In genomic region chr6:119161450-119161849, GRCh38 we compare ENCODE assay signal across 20 cellular contexts.
A peak's percentile ranks its signal among the peaks of the same experiment; 100 is the strongest.
DNase-seq lines count a peak whose midpoint lies in the region; ATAC-seq and TF ChIP-seq lines count a peak whose summit lies in the region.
"Had no signal": no experiment of that assay in that cellular context is flagged by ENCODE, and none has a peak within 500 bp of the region (broad histone marks: within the 10 kb centered on the region; RNA-seq: fewer than 3 reads in every experiment).

No MANE protein-coding gene starts in this region.

- H3K27ac Mint-ChIP-seq in activated naive CD8-positive, alpha-beta T cell treated with anti-CD3 and anti-CD28 coated beads for 36 hours: no peak overlapping the region
- H3K27ac Mint-ChIP-seq: CD4-positive, CD25-positive, alpha-beta regulatory T cell had no signal

- intact Hi-C loops in spleen (cut with DNase I; ENCODE audit: low total_unique reads): no loop called here

- no peaks in the 10 kb centered on the region for H3K9me3 ChIP-seq in spleen

- no peaks in the 10 kb centered on the region for H3K4me1 Mint-ChIP-seq in activated naive CD8-positive, alpha-beta T cell treated with anti-CD3 and anti-CD28 coated beads for 36 hours
- H3K4me1 Mint-ChIP-seq: CD4-positive, CD25-positive, alpha-beta regulatory T cell had no signal

- H3K36me3 Mint-ChIP-seq in activated naive CD8-positive, alpha-beta T cell treated with anti-CD3 and anti-CD28 coated beads for 36 hours: no peaks in the 10 kb centered on the region
- H3K36me3 Mint-ChIP-seq: CD4-positive, CD25-positive, alpha-beta regulatory T cell had no signal

- no peak for ATAC-seq in GM21825 (IDR thresholded peaks at IDR 0.05; ENCODE audit: unreplicated experiment)

- H3K36me3 ChIP-seq in spleen: no peaks in the 10 kb centered on the region

- TF ChIP-seq CTCF in fibroblast of villous mesenchyme (IDR thresholded peaks at IDR 0.05; ENCODE audit: insufficient read depth, low read depth, low read length) (no peak), spleen (IDR thresholded peaks at IDR 0.05 in 8 of 11, conservative IDR thresholded peaks at IDR 0.05 in 3 of 11) (no peak)

- no peak for TF ChIP-seq POLR2A in spleen (IDR thresholded peaks at IDR 0.05)

- no peaks in the 10 kb centered on the region for H3K9me3 Mint-ChIP-seq in activated naive CD8-positive, alpha-beta T cell treated with anti-CD3 and anti-CD28 coated beads for 36 hours

- no peak overlapping the region for H3K4me3 Mint-ChIP-seq in activated naive CD8-positive, alpha-beta T cell treated with anti-CD3 and anti-CD28 coated beads for 36 hours
- H3K4me3 Mint-ChIP-seq: CD4-positive, CD25-positive, alpha-beta regulatory T cell had no signal

- H3K27me3 ChIP-seq in spleen (replicated peaks in 1 of 7): no peaks in the 10 kb centered on the region

- H3K4me3 ChIP-seq in fibroblast of villous mesenchyme (ENCODE audit: low read depth, low read length) (no peak overlapping the region), spleen (no peak overlapping the region)
- H3K4me3 ChIP-seq: SK-N-MC had no signal

- DNase-seq in DMS 273 treated with DMSO at 0.1 percent for 48 hours (lab: John Stamatoyannopoulos, UW): peak; percentile 44
- peak; percentile 81 for DNase-seq in NCI-H524 treated with DMSO at 0.1 percent for 48 hours (lab: John Stamatoyannopoulos, UW)
- peak; percentile 59 for DNase-seq in fibroblast of villous mesenchyme (ENCODE audit: low read depth)
- peak; percentile 44 for DNase-seq in renal cortical epithelial cell (ENCODE audit: low read depth)
- DNase-seq in spleen: no peak
- no peak for DNase-seq in activated naive CD8-positive, alpha-beta T cell treated with anti-CD3 and anti-CD28 coated beads for 36 hours
- DNase-seq in stimulated activated CD4-positive, alpha-beta T cell treated with anti-CD3 and anti-CD28 coated beads, Interleukin-4, amount 100 ng/mL, for 4 hours: no peak
- DNase-seq: ACHN; Calu3; CD4-positive, CD25-positive, alpha-beta regulatory T cell; DND-41; GF-D8; MM.1S; NCI-H1105 treated with DMSO at 0.1 percent for 48 hours; NCI-H187 treated with DMSO at 0.1 percent for 48 hours; NCI-H510A; NK-92 treated with Interleukin-12 subunit alpha and Interleukin-12 subunit beta, amount 100 ng/mL, for 24 hours had no signal

- peaks cover 0 to 5% (median 0%) of the 10 kb centered on the region in 6 donors for H3K4me1 ChIP-seq in spleen

- peaks cover 9% of the 10 kb centered on the region for H3K27me3 Mint-ChIP-seq in activated naive CD8-positive, alpha-beta T cell treated with anti-CD3 and anti-CD28 coated beads for 36 hours

- H3K27ac ChIP-seq in spleen: no peak overlapping the region
- H3K27ac ChIP-seq: KMS-11, SK-N-MC had no signal

- 78 to 83% (median 78%) methylated on average over 5 of the region's 5 CpGs for WGBS in spleen, 5 donors

Comparison
In these comparisons a context has a peak if more than half of its experiments do, and no peak if none do; other contexts are left out.
1. DNase-seq: peak in DMS 273 treated with DMSO at 0.1 percent for 48 hours (single experiment), NCI-H524 treated with DMSO at 0.1 percent for 48 hours (single experiment), fibroblast of villous mesenchyme (single experiment) and renal cortical epithelial cell (single experiment); none in spleen (single experiment), activated naive CD8-positive, alpha-beta T cell treated with anti-CD3 and anti-CD28 coated beads for 36 hours (single experiment) and stimulated activated CD4-positive, alpha-beta T cell treated with anti-CD3 and anti-CD28 coated beads, Interleukin-4, amount 100 ng/mL, for 4 hours (0 of 2).